8 cellular contexts compared by ENCODE assay signal in genomic region chr19:52397310-52398090, GRCh38. TPM values are rescaled to one million over a fixed set of nuclear protein-coding genes. Genes with fewer than 3 reads are reported as not detected.
A peak's percentile ranks its signal among the peaks of the same experiment; 100 is the strongest.
DNase-seq lines count a peak whose midpoint lies in the region; ATAC-seq and TF ChIP-seq lines count a peak whose summit lies in the region.

ZNF528 (plus strand) TSS chr19:52397849; CDS start chr19:52402014, 4,165 bp downstream.

- DNase-seq in GM12865 (ENCODE audit: low read depth) (peak; percentile 93), NT2/D1 (ENCODE audit: low read depth, low spot score) (peak; percentile 81), epithelial cell of proximal tubule (ENCODE audit: low read depth) (peak; percentile 56)
- DNase-seq in activated T-cell treated with anti-CD3 and anti-CD28 coated beads, Interleukin-2, amount 50 U/mL, for 48 hours, result peak; percentile 96
- peak; percentile 87 to 92 for DNase-seq in stimulated activated CD8-positive, alpha-beta memory T cell treated with anti-CD3 and anti-CD28 coated beads, Interleukin-4, amount 100 ng/mL, for 4 hours (ENCODE audit: low read depth in 2 of 2, low spot score in 1 of 2)

- H3K9me3 ChIP-seq in NT2/D1 (ENCODE audit: insufficient read depth, low read length) (no peaks in the 10 kb centered on the region), mucosa of stomach (ENCODE audit: control insufficient read depth, low read length) (peaks cover 10% of the 10 kb centered on the region)

- no peaks in the 10 kb centered on the region for H3K4me1 ChIP-seq in NT2/D1 (ENCODE audit: insufficient read depth, insufficient read length)
- H3K4me1 ChIP-seq in mucosa of stomach (ENCODE audit: control insufficient read depth, insufficient read depth, low read length), result peaks cover 14% of the 10 kb centered on the region

- ATAC-seq in HG03280 (IDR thresholded peaks at IDR 0.05; ENCODE audit: unreplicated experiment), result peak; percentile 93
- ATAC-seq in GM18502 (IDR thresholded peaks at IDR 0.05; ENCODE audit: poor library complexity, unreplicated experiment), result no peak

- H3K36me3 ChIP-seq in NT2/D1 (ENCODE audit: insufficient read depth, insufficient read length, low read length), result peaks cover 51% of the 10 kb centered on the region
- H3K36me3 ChIP-seq in mucosa of stomach (ENCODE audit: control insufficient read depth, insufficient read depth, low read length), result no peaks in the 10 kb centered on the region

- peak within 1 kb of the TSS; percentile 62 for H3K4me3 ChIP-seq in GM12865 (ENCODE audit: low read depth, low read length)
- peak within 1 kb of the TSS; percentile 89 for H3K4me3 ChIP-seq in NT2/D1 (ENCODE audit: insufficient read length, low read depth)
- peak within 1 kb of the TSS; percentile 75 for H3K4me3 ChIP-seq in epithelial cell of proximal tubule (ENCODE audit: low read depth, low read length)
- peak within 1 kb of the TSS; percentile 100 for H3K4me3 ChIP-seq in mucosa of stomach (ENCODE audit: low read length)

- TF ChIP-seq CTCF in GM12865 (IDR thresholded peaks at IDR 0.05; ENCODE audit: insufficient read depth, low read depth, low read length, missing control alignments) (no peak), epithelial cell of proximal tubule (conservative IDR thresholded peaks at IDR 0.05; ENCODE audit: low read depth, low read length) (no peak)

- no peaks in the 10 kb centered on the region for H3K27me3 ChIP-seq in NT2/D1 (ENCODE audit: insufficient read depth, insufficient read length)
- no peaks in the 10 kb centered on the region for H3K27me3 ChIP-seq in mucosa of stomach (ENCODE audit: control insufficient read depth, insufficient read depth, low read length)

- H3K9ac ChIP-seq in NT2/D1 (ENCODE audit: insufficient read length, low read depth) (peak within 1 kb of the TSS; percentile 91), mucosa of stomach (ENCODE audit: low read length) (peak within 1 kb of the TSS; percentile 71)

RNA-seq across cellular contexts. Expression of gene ZNF528, which starts in this region (rescaled TPM):
- total RNA-seq in epithelial cell of proximal tubule, result 10.0 and 10.6 TPM in 2 replicates
